8 cellular contexts compared by ENCODE assay signal in genomic region chr14:34546275-34547135, GRCh38. TPM values are rescaled to one million over a fixed set of nuclear protein-coding genes. Genes with fewer than 3 reads are reported as not detected.
DNase-seq lines count a peak whose midpoint lies in the region; ATAC-seq, FAIRE-seq and TF ChIP-seq lines count a peak whose summit lies in the region.
"Not testable (repeated sequence)": the region's sequence is repeated elsewhere in the genome, so short reads cannot be mapped to it uniquely, and the experiment has no call there.

No MANE protein-coding gene starts in this region.

- intact Hi-C loops in left cardiac atrium (cut with DNase I) = not testable (repeated sequence)

- peak; percentile 95 for FAIRE-seq in GM12892 (lab: Jason Lieb, UNC)

- not testable (repeated sequence) for H3K9me3 Mint-ChIP-seq in activated T-cell treated with anti-CD3 and anti-CD28 coated beads, Interleukin-2, amount 50 U/mL, for 4 hours; stimulated activated naive B cell treated with anti-CD40 and anti-IgM and Interleukin-4, amounts not matched to agents 10 μg/mL and 1 μg/mL and 100 μg/mL, for 72 hours

- not testable (repeated sequence) for H3K27ac Mint-ChIP-seq in stimulated activated naive B cell treated with anti-CD40 and anti-IgM and Interleukin-4, amounts not matched to agents 10 μg/mL and 1 μg/mL and 100 μg/mL, for 72 hours

- H3K4me3 Mint-ChIP-seq in activated T-cell treated with anti-CD3 and anti-CD28 coated beads, Interleukin-2, amount 50 U/mL, for 4 hours; stimulated activated naive B cell treated with anti-CD40 and anti-IgM and Interleukin-4, amounts not matched to agents 10 μg/mL and 1 μg/mL and 100 μg/mL, for 72 hours: not testable (repeated sequence)

- H3K36me3 Mint-ChIP-seq in activated T-cell treated with anti-CD3 and anti-CD28 coated beads, Interleukin-2, amount 50 U/mL, for 4 hours (ENCODE audit: insufficient read depth); stimulated activated naive B cell treated with anti-CD40 and anti-IgM and Interleukin-4, amounts not matched to agents 10 μg/mL and 1 μg/mL and 100 μg/mL, for 72 hours: not testable (repeated sequence)

- ATAC-seq in GM19328 (IDR thresholded peaks at IDR 0.05; ENCODE audit: unreplicated experiment) = peak; percentile 60
- ATAC-seq in GM21737 (IDR thresholded peaks at IDR 0.05; ENCODE audit: unreplicated experiment) = peak; percentile 63
- peak; percentile 63 for ATAC-seq in HG03025 (IDR thresholded peaks at IDR 0.05; ENCODE audit: low FRiP score, unreplicated experiment)
- ATAC-seq in HG03520 (IDR thresholded peaks at IDR 0.05; ENCODE audit: unreplicated experiment) = peak; percentile 73
- peak; percentile 71 to 76 for ATAC-seq in activated T-cell treated with anti-CD3 and anti-CD28 coated beads, Interleukin-2, amount 50 U/mL, for 4 hours
- peak; percentile 93 to 94 for ATAC-seq in left cardiac atrium
- peak; percentile 71 to 79 for ATAC-seq in stimulated activated naive B cell treated with anti-CD40 and anti-IgM and Interleukin-4, amounts not matched to agents 10 μg/mL and 1 μg/mL and 100 μg/mL, for 72 hours (replicated peaks)

- H3K4me1 Mint-ChIP-seq in activated T-cell treated with anti-CD3 and anti-CD28 coated beads, Interleukin-2, amount 50 U/mL, for 4 hours (ENCODE audit: low read depth) = not testable (repeated sequence)
- H3K4me1 Mint-ChIP-seq in stimulated activated naive B cell treated with anti-CD40 and anti-IgM and Interleukin-4, amounts not matched to agents 10 μg/mL and 1 μg/mL and 100 μg/mL, for 72 hours = peaks cover 10 to 30% of the 10 kb centered on the region in 2 donors

- DNase-seq in GM12892 (ENCODE audit: insufficient read length); activated T-cell treated with anti-CD3 and anti-CD28 coated beads, Interleukin-2, amount 50 U/mL, for 4 hours; left cardiac atrium; stimulated activated naive B cell treated with anti-CD40 and anti-IgM and Interleukin-4, amounts not matched to agents 10 μg/mL and 1 μg/mL and 100 μg/mL, for 72 hours: not testable (repeated sequence)

- not testable (repeated sequence) for TF ChIP-seq POLR2A in GM12892 (IDR thresholded peaks at IDR 0.05; ENCODE audit: low read depth, low read length)

- not testable (repeated sequence) for H3K27me3 Mint-ChIP-seq in activated T-cell treated with anti-CD3 and anti-CD28 coated beads, Interleukin-2, amount 50 U/mL, for 4 hours (ENCODE audit: low read depth); stimulated activated naive B cell treated with anti-CD40 and anti-IgM and Interleukin-4, amounts not matched to agents 10 μg/mL and 1 μg/mL and 100 μg/mL, for 72 hours

RNA-seq across cellular contexts. Expression of gene EAPP, which starts 7.0 kb away (rescaled TPM):
- 38.3 TPM for polyA plus RNA-seq in GM12892 (2012; ENCODE audit: missing spikeins)
- total RNA-seq in activated T-cell treated with anti-CD3 and anti-CD28 coated beads, Interleukin-2, amount 50 U/mL, for 4 hours = 10 to 100 TPM; 34.8 to 38.9 (median 35.7) TPM
- total RNA-seq in left cardiac atrium = 10 to 100 TPM; 15.9 to 20.9 TPM
